Comparison of ENCODE assay signal across 8 cellular contexts in genomic region chr6:26537160-26537845, GRCh38. TPM values are rescaled to one million over a fixed set of nuclear protein-coding genes. Genes with fewer than 3 reads are reported as not detected.
A peak's percentile ranks its signal among the peaks of the same experiment; 100 is the strongest.
DNase-seq lines count a peak whose midpoint lies in the region; ATAC-seq and TF ChIP-seq lines count a peak whose summit lies in the region.

No MANE protein-coding gene starts in this region.

- H3K27ac Mint-ChIP-seq in GM23338 (peak overlapping the region; percentile 98), nephron (peak overlapping the region; percentile 95 to 97 (median 97))
- peak overlapping the region; percentile 99 for H3K27ac Mint-ChIP-seq in activated T-helper 17 cell treated with anti-CD3 and anti-CD28 coated beads, Interleukin-2, amount 50 U/mL, for 72 hours

- H3K79me2 ChIP-seq in GM23338 (replicated peaks; ENCODE audit: insufficient read depth) = peaks cover 35% of the 10 kb centered on the region

- H3K4me1 ChIP-seq in GM23338 (ENCODE audit: insufficient read depth) = peaks cover 35% of the 10 kb centered on the region

- H3K4me1 Mint-ChIP-seq in GM23338 = peaks cover 22% of the 10 kb centered on the region
- H3K4me1 Mint-ChIP-seq in activated T-helper 17 cell treated with anti-CD3 and anti-CD28 coated beads, Interleukin-2, amount 50 U/mL, for 72 hours = peaks cover 36% of the 10 kb centered on the region
- H3K4me1 Mint-ChIP-seq in nephron = peaks cover 42% of the 10 kb centered on the region

- no peaks in the 10 kb centered on the region for H3K9me2 ChIP-seq in GM23338 (ENCODE audit: insufficient read depth)

- H2AFZ ChIP-seq in GM23338 = peak overlapping the region; percentile 95

- peak overlapping the region; percentile 94 for H3K4me2 ChIP-seq in GM23338

- H3K4me3 Mint-ChIP-seq in GM23338 = peak overlapping the region; percentile 96
- peak overlapping the region; percentile 90 for H3K4me3 Mint-ChIP-seq in activated T-helper 17 cell treated with anti-CD3 and anti-CD28 coated beads, Interleukin-2, amount 50 U/mL, for 72 hours
- peak overlapping the region; percentile 89 to 94 (median 91) for H3K4me3 Mint-ChIP-seq in nephron

- peak overlapping the region; percentile 89 for H3K4me3 ChIP-seq in GM23338
- peak overlapping the region; percentile 88 for H3K4me3 ChIP-seq in fibroblast of pulmonary artery (replicated peaks; ENCODE audit: low read depth, low read length)

- H3K27ac ChIP-seq in GM23338 (ENCODE audit: low read depth) = peak overlapping the region; percentile 89

- no peak for TF ChIP-seq CTCF in GM23338 (conservative IDR thresholded peaks at IDR 0.05; ENCODE audit: low read depth in 2 of 2)
- TF ChIP-seq CTCF in fibroblast of pulmonary artery (IDR thresholded peaks at IDR 0.05; ENCODE audit: low read length, missing control alignments) = no peak
- no peak for TF ChIP-seq CTCF in nephron (IDR thresholded peaks at IDR 0.05; ENCODE audit: unreplicated experiment in 3 of 3)

- peaks cover 3% of the 10 kb centered on the region; the same call in 1 of the 2 replicates for H3K36me3 ChIP-seq in GM23338 (ENCODE audit: insufficient read depth)

- no peaks in the 10 kb centered on the region; the same call in 1 of the 2 replicates for H4K20me1 ChIP-seq in GM23338 (replicated peaks; ENCODE audit: insufficient read depth)

- no peaks in the 10 kb centered on the region for H3K27me3 ChIP-seq in GM23338 (ENCODE audit: insufficient read depth)

- DNase-seq in DMS53 treated with DMSO at 0.1 percent for 48 hours (lab: John Stamatoyannopoulos, UW; ENCODE audit: unreplicated experiment) = peak; percentile 91
- peak; percentile 91 for DNase-seq in GM23338 (ENCODE audit: low spot score)
- peak; percentile 96 for DNase-seq in LHCN-M2 (ENCODE audit: low read depth)
- DNase-seq in RKO (ENCODE audit: low spot score) = peak; percentile 95
- DNase-seq in fibroblast of pulmonary artery (ENCODE audit: low read depth) = peak; percentile 95
- peak; percentile 84 for DNase-seq in stimulated activated naive CD4-positive, alpha-beta T cell treated with Interleukin-2 at 50 U/mL for 16 hours (lab: John Stamatoyannopoulos, UW)

- ATAC-seq in GM23338 = peak; percentile 65
- ATAC-seq in activated T-helper 17 cell treated with anti-CD3 and anti-CD28 coated beads, Interleukin-2, amount 50 U/mL, for 72 hours (replicated peaks) = peak; percentile 62

- H3F3A ChIP-seq in GM23338 (replicated peaks; ENCODE audit: low read depth) = 0 out of 2 replicates have a peak, but pooled peaks cover 12% of the 10 kb centered on the region

- H3K27me3 Mint-ChIP-seq in GM23338 (ENCODE audit: insufficient read depth, low read depth, poor library complexity) (peaks cover 28% of the 10 kb centered on the region), nephron (ENCODE audit: low read depth) (no peaks in the 10 kb centered on the region)
- H3K27me3 Mint-ChIP-seq in activated T-helper 17 cell treated with anti-CD3 and anti-CD28 coated beads, Interleukin-2, amount 50 U/mL, for 72 hours = no peaks in the 10 kb centered on the region

- H3K36me3 Mint-ChIP-seq in GM23338 (ENCODE audit: low read depth) (peaks cover 11% of the 10 kb centered on the region; the same call in 2 of the 3 replicates), nephron (ENCODE audit: low read depth) (peaks cover 13% of the 10 kb centered on the region)
- peaks cover 63% of the 10 kb centered on the region for H3K36me3 Mint-ChIP-seq in activated T-helper 17 cell treated with anti-CD3 and anti-CD28 coated beads, Interleukin-2, amount 50 U/mL, for 72 hours (ENCODE audit: low read depth)

- H3K9me3 Mint-ChIP-seq in GM23338 (peaks cover 13% of the 10 kb centered on the region; the same call in 2 of the 3 replicates), nephron (no peaks in the 10 kb centered on the region)
- H3K9me3 Mint-ChIP-seq in activated T-helper 17 cell treated with anti-CD3 and anti-CD28 coated beads, Interleukin-2, amount 50 U/mL, for 72 hours = no peaks in the 10 kb centered on the region

TF ChIP-seq in GM23338, 12 proteins besides CTCF, POLR2A, EP300 and RAD21:
- TF ChIP-seq NANOG (IDR thresholded peaks at IDR 0.05; ENCODE audit: borderline replicate concordance) (peak; percentile 4; the same call in 1 of the 2 replicates), CREB1 (CRISPR knock-in tag; IDR thresholded peaks at IDR 0.05; ENCODE audit: low read depth) (peak; percentile 73; the same call in 1 of the 2 replicates), ZNF114 (CRISPR knock-in tag; IDR thresholded peaks at IDR 0.05) (no peak), EZH2phosphoT487 (IDR thresholded peaks at IDR 0.05; ENCODE audit: unreplicated experiment) (no peak), EZH2 (IDR thresholded peaks at IDR 0.05; ENCODE audit: low read depth, unreplicated experiment) (no peak), REST (IDR thresholded peaks at IDR 0.05; ENCODE audit: unreplicated experiment) (no peak), STAT1 (IDR thresholded peaks at IDR 0.05; ENCODE audit: unreplicated experiment) (no peak)
- TF ChIP-seq, protein P1, sequence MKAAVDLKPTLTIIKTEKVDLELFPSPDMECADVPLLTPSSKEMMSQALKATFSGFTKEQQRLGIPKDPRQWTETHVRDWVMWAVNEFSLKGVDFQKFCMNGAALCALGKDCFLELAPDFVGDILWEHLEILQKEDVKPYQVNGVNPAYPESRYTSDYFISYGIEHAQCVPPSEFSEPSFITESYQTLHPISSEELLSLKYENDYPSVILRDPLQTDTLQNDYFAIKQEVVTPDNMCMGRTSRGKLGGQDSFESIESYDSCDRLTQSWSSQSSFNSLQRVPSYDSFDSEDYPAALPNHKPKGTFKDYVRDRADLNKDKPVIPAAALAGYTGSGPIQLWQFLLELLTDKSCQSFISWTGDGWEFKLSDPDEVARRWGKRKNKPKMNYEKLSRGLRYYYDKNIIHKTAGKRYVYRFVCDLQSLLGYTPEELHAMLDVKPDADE (IDR thresholded peaks at IDR 0.05) = 0 out of 2 replicates have a peak, but pooled peaks have one; percentile 29

RNA-seq across cellular contexts. Expression of gene HMGN4, which starts 0.9 kb away (rescaled TPM):
- 76.5 and 91.4 TPM in 2 replicates for total RNA-seq in GM23338 (2014; rRNA removed; shearing (Covaris generic))
- polyA plus RNA-seq in GM23338 (2016; fragmentation: Nextera tagmentation; extraction: Ambion mirVana) = 26.2 and 35.3 TPM in 2 replicates
- total RNA-seq in LHCN-M2 (2014; rRNA removed) = 72.8 and 96.6 TPM in 2 replicates
- polyA plus RNA-seq in LHCN-M2 (2012) = 31.7 TPM
- 10 to 100 TPM; 84.3 to 90.3 TPM for total RNA-seq in activated T-helper 17 cell treated with anti-CD3 and anti-CD28 coated beads, Interleukin-2, amount 50 U/mL, for 72 hours

RNA-seq across cellular contexts. Expression of gene BTN1A1, which starts 37.2 kb away (rescaled TPM):
- total RNA-seq in GM23338 (2014; rRNA removed; shearing (Covaris generic)) = 0.38 and 0.50 TPM in 2 replicates
- polyA plus RNA-seq in GM23338 (2016; fragmentation: Nextera tagmentation; extraction: Ambion mirVana) = 0.09 and 0.13 TPM in 2 replicates
- not detected in 2 replicates for total RNA-seq in LHCN-M2 (2014; rRNA removed)
- not detected for polyA plus RNA-seq in LHCN-M2 (2012)
- total RNA-seq in activated T-helper 17 cell treated with anti-CD3 and anti-CD28 coated beads, Interleukin-2, amount 50 U/mL, for 72 hours = under 1 TPM in 1 of 2 donors, not detected in 1; 0.21 TPM

RNA-seq across cellular contexts. Expression of gene ABT1, which starts 59.5 kb away (rescaled TPM):
- 25.7 and 28.9 TPM in 2 replicates for total RNA-seq in GM23338 (2014; rRNA removed; shearing (Covaris generic))
- polyA plus RNA-seq in GM23338 (2016; fragmentation: Nextera tagmentation; extraction: Ambion mirVana) = 28.5 and 29.1 TPM in 2 replicates
- 16.7 and 20.6 TPM in 2 replicates for total RNA-seq in LHCN-M2 (2014; rRNA removed)
- polyA plus RNA-seq in LHCN-M2 (2012) = 12.2 TPM
- total RNA-seq in activated T-helper 17 cell treated with anti-CD3 and anti-CD28 coated beads, Interleukin-2, amount 50 U/mL, for 72 hours = 10 to 100 TPM; 24.5 to 30.0 TPM

Comparison
In these comparisons a context has a peak if more than half of its experiments do, and no peak if none do; other contexts are left out.
1. Peak in every context shown above with its lines: DNase-seq, ATAC-seq, H3K4me3 ChIP-seq and H3K27ac ChIP-seq.